In the genomic region with DNA sequence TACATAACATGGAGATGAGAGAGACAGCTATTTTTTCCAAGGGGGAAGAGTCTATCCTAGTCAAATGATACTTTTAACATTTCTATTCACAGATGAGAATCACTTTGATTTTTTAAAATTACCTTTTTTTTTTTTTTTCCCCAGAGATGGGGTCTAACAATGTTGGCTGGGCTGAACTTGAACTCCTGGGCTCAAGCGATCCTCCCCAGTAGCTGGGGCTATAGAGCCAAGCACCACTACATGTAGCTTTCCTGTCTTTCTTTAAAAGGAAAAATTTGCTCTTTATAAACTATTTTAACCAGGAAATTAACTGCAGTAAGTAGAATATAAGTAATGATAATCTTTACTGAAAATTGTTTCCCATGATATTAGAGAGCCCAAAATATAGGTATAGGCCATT, we compare ENCODE assay signal across 1 cellular context.
TF ChIP-seq lines count a peak whose summit lies in the region.

No MANE protein-coding gene starts in this region.

TF ChIP-seq in neural cell, 6 proteins besides CTCF, POLR2A, EP300 and RAD21:
- TF ChIP-seq, protein P1, sequence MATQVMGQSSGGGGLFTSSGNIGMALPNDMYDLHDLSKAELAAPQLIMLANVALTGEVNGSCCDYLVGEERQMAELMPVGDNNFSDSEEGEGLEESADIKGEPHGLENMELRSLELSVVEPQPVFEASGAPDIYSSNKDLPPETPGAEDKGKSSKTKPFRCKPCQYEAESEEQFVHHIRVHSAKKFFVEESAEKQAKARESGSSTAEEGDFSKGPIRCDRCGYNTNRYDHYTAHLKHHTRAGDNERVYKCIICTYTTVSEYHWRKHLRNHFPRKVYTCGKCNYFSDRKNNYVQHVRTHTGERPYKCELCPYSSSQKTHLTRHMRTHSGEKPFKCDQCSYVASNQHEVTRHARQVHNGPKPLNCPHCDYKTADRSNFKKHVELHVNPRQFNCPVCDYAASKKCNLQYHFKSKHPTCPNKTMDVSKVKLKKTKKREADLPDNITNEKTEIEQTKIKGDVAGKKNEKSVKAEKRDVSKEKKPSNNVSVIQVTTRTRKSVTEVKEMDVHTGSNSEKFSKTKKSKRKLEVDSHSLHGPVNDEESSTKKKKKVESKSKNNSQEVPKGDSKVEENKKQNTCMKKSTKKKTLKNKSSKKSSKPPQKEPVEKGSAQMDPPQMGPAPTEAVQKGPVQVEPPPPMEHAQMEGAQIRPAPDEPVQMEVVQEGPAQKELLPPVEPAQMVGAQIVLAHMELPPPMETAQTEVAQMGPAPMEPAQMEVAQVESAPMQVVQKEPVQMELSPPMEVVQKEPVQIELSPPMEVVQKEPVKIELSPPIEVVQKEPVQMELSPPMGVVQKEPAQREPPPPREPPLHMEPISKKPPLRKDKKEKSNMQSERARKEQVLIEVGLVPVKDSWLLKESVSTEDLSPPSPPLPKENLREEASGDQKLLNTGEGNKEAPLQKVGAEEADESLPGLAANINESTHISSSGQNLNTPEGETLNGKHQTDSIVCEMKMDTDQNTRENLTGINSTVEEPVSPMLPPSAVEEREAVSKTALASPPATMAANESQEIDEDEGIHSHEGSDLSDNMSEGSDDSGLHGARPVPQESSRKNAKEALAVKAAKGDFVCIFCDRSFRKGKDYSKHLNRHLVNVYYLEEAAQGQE (IDR thresholded peaks at IDR 0.05; ENCODE audit: borderline replicate concordance): no peak
- no peak for TF ChIP-seq SMC3 (conservative IDR thresholded peaks at IDR 0.05; ENCODE audit: poor library complexity)
- no peak for TF ChIP-seq POLR2AphosphoS5 (IDR thresholded peaks at IDR 0.05)
- no peak for TF ChIP-seq TAF1 (IDR thresholded peaks at IDR 0.05; ENCODE audit: low read depth)
- TF ChIP-seq EZH2 (IDR thresholded peaks at IDR 0.05; ENCODE audit: borderline replicate concordance, insufficient read depth, low read length, poor library complexity, severe bottlenecking): no peak
- TF ChIP-seq MXI1 (conservative IDR thresholded peaks at IDR 0.05; ENCODE audit: poor library complexity, severe bottlenecking): no peak
